In the genomic region with DNA sequence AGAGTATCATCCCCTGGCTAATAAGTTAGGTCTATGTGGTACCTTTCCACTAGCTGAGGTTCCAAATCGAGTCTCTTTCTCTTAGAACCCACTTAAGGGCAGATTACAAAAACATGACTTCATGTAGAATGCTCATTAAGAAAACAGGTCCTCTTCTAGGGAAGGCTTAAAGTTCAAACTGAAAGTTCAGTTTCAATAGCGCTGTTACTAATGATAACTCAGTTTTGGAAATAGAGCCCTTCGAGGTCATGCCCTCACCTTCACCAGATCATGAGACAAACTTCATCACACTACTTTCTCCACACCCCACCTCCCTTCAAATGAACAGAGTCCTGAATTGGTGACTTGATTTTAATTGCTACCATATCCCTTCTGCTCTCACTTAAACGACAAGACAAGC, we compare ENCODE assay signal across 18 cellular contexts. TPM values are rescaled to one million over a fixed set of nuclear protein-coding genes. Genes with fewer than 3 reads are reported as not detected.
A peak's percentile ranks its signal among the peaks of the same experiment; 100 is the strongest.
DNase-seq lines count a peak whose midpoint lies in the region; ATAC-seq and TF ChIP-seq lines count a peak whose summit lies in the region.
"Had no signal": no experiment of that assay in that cellular context is flagged by ENCODE, and none has a peak within 500 bp of the region (broad histone marks: within the 10 kb centered on the region; RNA-seq: fewer than 3 reads in every experiment).

No MANE protein-coding gene starts in this region.

- no peak for TF ChIP-seq RAD21 in IMR-90 (IDR thresholded peaks at IDR 0.05; ENCODE audit: low read length)

- peak; percentile 55 for ATAC-seq in GM19324 (IDR thresholded peaks at IDR 0.05; ENCODE audit: low FRiP score, unreplicated experiment)
- ATAC-seq in IMR-90 (ENCODE audit: low read depth) = no peak
- no peak for ATAC-seq in GM18873 (IDR thresholded peaks at IDR 0.05; ENCODE audit: low FRiP score, unreplicated experiment)
- ATAC-seq in GM18907 (IDR thresholded peaks at IDR 0.05; ENCODE audit: unreplicated experiment) = no peak
- no peak for ATAC-seq in GM19467 (IDR thresholded peaks at IDR 0.05; ENCODE audit: unreplicated experiment)

- peaks cover 34% of the 10 kb centered on the region for H3K36me3 ChIP-seq in IMR-90 (ENCODE audit: control insufficient read depth, insufficient read depth, low read length)
- H3K36me3 ChIP-seq: BLaER1 had no signal

- no TSS peak for BruUV-seq in IMR-90 (replicated peaks; lab: Mats Ljungman, UMichigan)

- peaks cover 36% of the 10 kb centered on the region for H3K4me1 Mint-ChIP-seq in mesothelial cell of epicardium
- H3K4me1 Mint-ChIP-seq: CD8-positive, alpha-beta memory T cell had no signal

- POLR2A ChIA-PET in IMR-90 (lab: Charles Lee; ENCODE audit: unreplicated experiment) = interaction anchor here (0.6 kb wide), 1 partner anchor 22 kb away, joined by 4 read pairs; no protein-coding TSS in a partner anchor

- H3K79me1 ChIP-seq in IMR-90 (ENCODE audit: low read depth in 1 of 2, low read length in 2 of 2) = no peaks in the 10 kb centered on the region

- H4K8ac ChIP-seq in IMR-90 (ENCODE audit: low read depth in 2 of 2, low read length in 2 of 2) = no peak overlapping the region

- H2BK5ac ChIP-seq in IMR-90 (ENCODE audit: low read depth, low read length, poor library complexity, severe bottlenecking) = no peak overlapping the region

- H3K4me3 Mint-ChIP-seq in mesothelial cell of epicardium = no peak overlapping the region
- H3K4me3 Mint-ChIP-seq: CD8-positive, alpha-beta memory T cell; HFFc6 had no signal

- no peaks in the 10 kb centered on the region for H4K20me1 ChIP-seq in IMR-90 (ENCODE audit: insufficient read depth, low read length)
- H4K20me1 ChIP-seq: BLaER1 had no signal

- no peak for TF ChIP-seq CTCF in 22Rv1 (IDR thresholded peaks at IDR 0.05)
- TF ChIP-seq CTCF in IMR-90 (conservative IDR thresholded peaks at IDR 0.05; ENCODE audit: low read depth, low read length) = no peak
- no peak for TF ChIP-seq CTCF in mesothelial cell of epicardium (IDR thresholded peaks at IDR 0.05; ENCODE audit: unreplicated experiment)

- H3K36me3 Mint-ChIP-seq in mesothelial cell of epicardium = peaks cover 4% of the 10 kb centered on the region
- H3K36me3 Mint-ChIP-seq: CD8-positive, alpha-beta memory T cell had no signal

- H2AK9ac ChIP-seq in IMR-90 (replicated peaks; ENCODE audit: low read depth, low read length, poor library complexity) = no peak overlapping the region

- no peak overlapping the region for H2AK5ac ChIP-seq in IMR-90 (ENCODE audit: low read depth, low read length)

- no peak overlapping the region for H3K56ac ChIP-seq in IMR-90 (ENCODE audit: extremely low read depth, insufficient read depth, low read length)

- no peak overlapping the region for H3K4me3 ChIP-seq in IMR-90 (ENCODE audit: insufficient read depth, low read depth, low read length)
- H3K4me3 ChIP-seq: BLaER1 had no signal

- no peaks in the 10 kb centered on the region for H3K9me1 ChIP-seq in IMR-90 (ENCODE audit: insufficient read depth, low read length)

- CTCF ChIA-PET in IMR-90 (lab: Yijun Ruan, JAX) = no interaction called here

- no peak overlapping the region for H3K14ac ChIP-seq in IMR-90 (replicated peaks; ENCODE audit: low read depth, low read length)

- H3K27me3 Mint-ChIP-seq in mesothelial cell of epicardium (ENCODE audit: low read depth) = no peaks in the 10 kb centered on the region
- H3K27me3 Mint-ChIP-seq: CD8-positive, alpha-beta memory T cell had no signal

- H2BK15ac ChIP-seq in IMR-90 (ENCODE audit: low read depth, low read length) = no peak overlapping the region

- no peak overlapping the region for H3K4ac ChIP-seq in IMR-90 (ENCODE audit: low read depth, low read length)

- H4K5ac ChIP-seq in IMR-90 (ENCODE audit: low read depth, low read length) = peak overlapping the region; percentile 50; the same call in 1 of the 2 replicates

- H3K23ac ChIP-seq in IMR-90 (ENCODE audit: low read depth, low read length) = no peak overlapping the region

- H3K27ac ChIP-seq in 22Rv1 = peak overlapping the region; percentile 44
- H3K27ac ChIP-seq in IMR-90 (ENCODE audit: insufficient read depth, low read length) = no peak overlapping the region
- H3K27ac ChIP-seq: BLaER1 had no signal

- intact Hi-C loops in IMR-90 (cut with micrococcal nuclease) = no loop called here

- no peak for DNase-seq in IMR-90
- DNase-seq in mesothelial cell of epicardium (ENCODE audit: low spot score in 2 of 2, unreplicated experiment in 2 of 2) = no peak
- no peak for DNase-seq in activated CD4-positive, alpha-beta T cell treated with anti-CD3 and anti-CD28 coated beads, Interleukin-2, amount 50 U/mL, for 4 hours
- DNase-seq: 8988T; AML-193; CD8-positive, alpha-beta memory T cell; DMS 273 treated with DMSO at 0.1 percent for 48 hours; HCEC 1CT; HFFc6; Karpas-422 had no signal

- H3K9me3 Mint-ChIP-seq in mesothelial cell of epicardium = peaks cover 4% of the 10 kb centered on the region
- H3K9me3 Mint-ChIP-seq: HFFc6 had no signal

- H4K91ac ChIP-seq in IMR-90 (ENCODE audit: insufficient read depth, low read depth, low read length) = no peak overlapping the region

- H3K9ac ChIP-seq in IMR-90 (ENCODE audit: low read depth, low read length) = no peak overlapping the region
- H3K9ac ChIP-seq: BLaER1 had no signal

- no peak overlapping the region for H2BK120ac ChIP-seq in IMR-90 (ENCODE audit: low read depth, low read length)

- no peaks in the 10 kb centered on the region for H3K4me1 ChIP-seq in IMR-90 (ENCODE audit: control insufficient read depth, insufficient read depth, low read length)
- H3K4me1 ChIP-seq: BLaER1 had no signal

- peak overlapping the region; percentile 55 for H3K27ac Mint-ChIP-seq in mesothelial cell of epicardium
- H3K27ac Mint-ChIP-seq: CD8-positive, alpha-beta memory T cell; HFFc6 had no signal

- H3K18ac ChIP-seq in IMR-90 (ENCODE audit: low read depth, low read length) = no peak overlapping the region

- 100% methylated on average over 1 of the region's 4 CpGs; no CpG with 5 or more reads in 1 of the 2 experiments for WGBS in IMR-90 (ENCODE audit: extremely low coverage in 2 of 2, insufficient read length in 1 of 2), 2 experiments

- dilution Hi-C loops in IMR-90 (cut with HindIII; ENCODE audit: low sequenced_read_pairs, unreplicated experiment) = no loop called here

- in situ Hi-C loops in IMR-90 (cut with MboI; ENCODE audit: low sequenced_read_pairs) = no loop called here

- H2BK20ac ChIP-seq in IMR-90 (ENCODE audit: low read depth, low read length) = no peak overlapping the region

- peaks cover 2% of the 10 kb centered on the region; the same call in 1 of the 2 replicates for H3K9me3 ChIP-seq in IMR-90 (ENCODE audit: control insufficient read depth, insufficient read depth, low read length)

- TF ChIP-seq POLR2A in IMR-90 (IDR thresholded peaks at IDR 0.05; ENCODE audit: low read depth, low read length) = no peak

- H3K27me3 ChIP-seq in IMR-90 (ENCODE audit: control insufficient read depth, insufficient read depth, low read length) = no peaks in the 10 kb centered on the region
- H3K27me3 ChIP-seq: BLaER1 had no signal

- H2AFZ ChIP-seq in IMR-90 (replicated peaks; ENCODE audit: low read length, poor library complexity) = no peak overlapping the region

- no peak overlapping the region for H3K4me2 ChIP-seq in IMR-90 (ENCODE audit: low read depth, low read length)
- H3K4me2 ChIP-seq: BLaER1 had no signal

TF ChIP-seq in IMR-90, 13 proteins besides CTCF, POLR2A, EP300 and RAD21:
- TF ChIP-seq CEBPB (IDR thresholded peaks at IDR 0.05; ENCODE audit: low read depth, low read length) (no peak), RCOR1 (IDR thresholded peaks at IDR 0.05; ENCODE audit: insufficient replicate concordance, low read length) (no peak), SMC3 (IDR thresholded peaks at IDR 0.05; ENCODE audit: low read depth, low read length) (no peak), RFX5 (IDR thresholded peaks at IDR 0.05; ENCODE audit: low read depth, low read length) (no peak), NFE2L2 (IDR thresholded peaks at IDR 0.05; ENCODE audit: low read depth, low read length) (no peak), CHD1 (IDR thresholded peaks at IDR 0.05; ENCODE audit: low read depth, low read length) (no peak), FOS (IDR thresholded peaks at IDR 0.05; ENCODE audit: low read depth, low read length) (no peak), MAFK (IDR thresholded peaks at IDR 0.05; ENCODE audit: low read depth, low read length) (no peak), MXI1 (IDR thresholded peaks at IDR 0.05; ENCODE audit: borderline replicate concordance, low read depth, low read length) (no peak)
- TF ChIP-seq, protein P1, sequence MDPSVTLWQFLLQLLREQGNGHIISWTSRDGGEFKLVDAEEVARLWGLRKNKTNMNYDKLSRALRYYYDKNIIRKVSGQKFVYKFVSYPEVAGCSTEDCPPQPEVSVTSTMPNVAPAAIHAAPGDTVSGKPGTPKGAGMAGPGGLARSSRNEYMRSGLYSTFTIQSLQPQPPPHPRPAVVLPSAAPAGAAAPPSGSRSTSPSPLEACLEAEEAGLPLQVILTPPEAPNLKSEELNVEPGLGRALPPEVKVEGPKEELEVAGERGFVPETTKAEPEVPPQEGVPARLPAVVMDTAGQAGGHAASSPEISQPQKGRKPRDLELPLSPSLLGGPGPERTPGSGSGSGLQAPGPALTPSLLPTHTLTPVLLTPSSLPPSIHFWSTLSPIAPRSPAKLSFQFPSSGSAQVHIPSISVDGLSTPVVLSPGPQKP (IDR thresholded peaks at IDR 0.05; ENCODE audit: borderline replicate concordance, low read depth, low read length) = no peak
- TF ChIP-seq, protein P2, sequence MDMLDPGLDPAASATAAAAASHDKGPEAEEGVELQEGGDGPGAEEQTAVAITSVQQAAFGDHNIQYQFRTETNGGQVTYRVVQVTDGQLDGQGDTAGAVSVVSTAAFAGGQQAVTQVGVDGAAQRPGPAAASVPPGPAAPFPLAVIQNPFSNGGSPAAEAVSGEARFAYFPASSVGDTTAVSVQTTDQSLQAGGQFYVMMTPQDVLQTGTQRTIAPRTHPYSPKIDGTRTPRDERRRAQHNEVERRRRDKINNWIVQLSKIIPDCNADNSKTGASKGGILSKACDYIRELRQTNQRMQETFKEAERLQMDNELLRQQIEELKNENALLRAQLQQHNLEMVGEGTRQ (IDR thresholded peaks at IDR 0.05; ENCODE audit: low read depth, low read length) = no peak

RNA-seq across cellular contexts. Expression of a gene that starts 26.2 kb away (rescaled TPM):
- total RNA-seq in IMR-90 (2012; rRNA removed) = 38.3 and 50.9 TPM in 2 replicates
- polyA plus RNA-seq in IMR-90 (2012; rRNA removed) = 14.4 and 16.8 TPM in 2 replicates
- 5.0 and 9.8 TPM in 2 replicates for polyA plus RNA-seq in IMR-90 (2012; cell fraction: cytosol; rRNA removed)
- polyA plus RNA-seq in IMR-90 (2012; cell fraction: nucleus; rRNA removed; ENCODE audit: low replicate concordance) = 3.2 and 38.7 TPM in 2 replicates
- total RNA-seq in mesothelial cell of epicardium = 14.1 to 18.8 TPM (median 15.1 TPM) in 3 replicates
- total RNA-seq: CD8-positive, alpha-beta memory T cell; G401; HT1080 had no signal
- polyA plus RNA-seq: CD8-positive, alpha-beta memory T cell had no signal
